Comparison of ENCODE assay signal across 8 cellular contexts in the genomic region with DNA sequence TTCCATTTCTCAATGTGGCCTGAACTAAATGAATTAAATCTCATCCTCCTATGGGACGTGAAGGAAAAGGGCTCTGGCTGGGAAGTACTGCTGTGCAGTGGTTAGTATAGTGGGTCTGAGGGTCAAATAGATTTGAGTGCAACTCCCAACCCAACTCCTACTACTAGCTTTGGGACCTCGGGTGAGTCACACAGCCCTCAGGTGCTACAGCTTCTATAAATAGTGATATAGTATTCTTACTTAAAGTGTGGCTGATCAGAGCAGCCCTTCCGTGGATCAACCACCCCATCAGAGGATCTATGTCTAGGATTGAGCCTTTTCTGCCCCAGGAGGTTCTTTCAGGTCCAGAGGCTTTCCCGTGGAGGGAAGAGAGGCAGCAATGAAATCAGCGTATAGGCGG. TPM values are rescaled to one million over a fixed set of nuclear protein-coding genes. Genes with fewer than 3 reads are reported as not detected.
DNase-seq lines count a peak whose midpoint lies in the region; ATAC-seq and TF ChIP-seq lines count a peak whose summit lies in the region.

No MANE protein-coding gene starts in this region.

- H4K20me1 ChIP-seq in GM23248 (ENCODE audit: insufficient read depth) = no peaks in the 10 kb centered on the region

- in situ Hi-C loops in GM23248 (cut with MboI) = loop anchor here (10.0 kb wide), 1 partner anchor 199 kb away; no protein-coding TSS in a partner anchor

- H3K9me3 ChIP-seq in GM23248 (ENCODE audit: low read depth) (no peaks in the 10 kb centered on the region), gastroesophageal sphincter (no peaks in the 10 kb centered on the region), skeletal muscle tissue (ENCODE audit: control insufficient read depth in 3 of 3, low read length in 3 of 3) (no peaks in the 10 kb centered on the region)

- peak overlapping the region; percentile 83 for H3K4me3 ChIP-seq in GM23248
- H3K4me3 ChIP-seq in gastroesophageal sphincter = peak overlapping the region; percentile 71 to 89
- peak overlapping the region; percentile 66 to 75 (median 75) for H3K4me3 ChIP-seq in skeletal muscle tissue (ENCODE audit: low read length in 3 of 3)

- no peaks in the 10 kb centered on the region for H3K27me3 ChIP-seq in GM23248 (replicated peaks; ENCODE audit: insufficient read depth)
- peaks cover 5% of the 10 kb centered on the region for H3K27me3 ChIP-seq in gastroesophageal sphincter
- peaks cover 4 to 9% (median 5%) of the 10 kb centered on the region in 3 donors for H3K27me3 ChIP-seq in skeletal muscle tissue (ENCODE audit: control insufficient read depth in 3 of 3, insufficient read depth in 3 of 3, low read length in 3 of 3)

- DNase-seq in GM23248 (peak; percentile 55), NCI-H1436 (lab: John Stamatoyannopoulos, UW) (no peak), Kasumi-1 (lab: John Stamatoyannopoulos, UW) (no peak)

- H2AFZ ChIP-seq in GM23248 = peak overlapping the region; percentile 81

- H3K27ac ChIP-seq in GM23248 (peak overlapping the region; percentile 79), VCaP (peak overlapping the region; percentile 52), gastroesophageal sphincter (peak overlapping the region; percentile 66 to 96 (median 84)), skeletal muscle tissue (ENCODE audit: low read depth, low read length) (peak overlapping the region; percentile 59)

- no peak for TF ChIP-seq POLR2A in gastroesophageal sphincter (IDR thresholded peaks at IDR 0.05)

- H3K9ac ChIP-seq in GM23248 = peak overlapping the region; percentile 87
- peak overlapping the region in 2 of 3 donors; percentile 63 to 82 for H3K9ac ChIP-seq in skeletal muscle tissue (ENCODE audit: low read depth in 1 of 3, low read length in 3 of 3)

- WGBS in GM23248 (ENCODE audit: low coverage in 1 of 2, low lambda C conversion rate in 2 of 2, missing lambda C conversion rate in 2 of 2), 2 experiments = 22 to 35% methylated on average over 6 of the region's 6 CpGs
- 16 to 34% methylated on average over 4 to 5 of the region's 6 CpGs for WGBS in gastroesophageal sphincter (ENCODE audit: low coverage in 1 of 2), 2 donors

- H3K36me3 ChIP-seq in GM23248 (ENCODE audit: low read depth) (no peaks in the 10 kb centered on the region), gastroesophageal sphincter (no peaks in the 10 kb centered on the region), skeletal muscle tissue (ENCODE audit: control insufficient read depth in 3 of 3, insufficient read depth in 3 of 3, low read length in 3 of 3) (no peaks in the 10 kb centered on the region)

- no peak for ATAC-seq in gastroesophageal sphincter
- ATAC-seq in HG03439 (IDR thresholded peaks at IDR 0.05; ENCODE audit: unreplicated experiment) = no peak
- no peak for ATAC-seq in HG02623 (IDR thresholded peaks at IDR 0.05; ENCODE audit: unreplicated experiment)

- peaks cover 10% of the 10 kb centered on the region; the same call in 1 of the 2 replicates for H3F3A ChIP-seq in GM23248 (ENCODE audit: insufficient read depth)

- no peak for TF ChIP-seq EP300 in gastroesophageal sphincter (IDR thresholded peaks at IDR 0.05)

- H3K4me2 ChIP-seq in GM23248 (ENCODE audit: unreplicated experiment) = peak overlapping the region; percentile 89

- H3K4me1 ChIP-seq in GM23248 (ENCODE audit: insufficient read depth) (peaks cover 20% of the 10 kb centered on the region), gastroesophageal sphincter (peaks cover 0 to 40% (median 0%) of the 10 kb centered on the region in 3 donors), skeletal muscle tissue (ENCODE audit: control insufficient read depth in 3 of 3, insufficient read depth in 3 of 3, low read length in 3 of 3) (peaks cover 16 to 22% (median 18%) of the 10 kb centered on the region in 3 donors)

- H3K9me2 ChIP-seq in GM23248 (ENCODE audit: insufficient read depth) = no peaks in the 10 kb centered on the region

- peaks cover 30% of the 10 kb centered on the region for H3K79me2 ChIP-seq in GM23248 (ENCODE audit: insufficient read depth)

- TF ChIP-seq CTCF in VCaP (conservative IDR thresholded peaks at IDR 0.05) = no peak
- TF ChIP-seq CTCF in gastroesophageal sphincter (IDR thresholded peaks at IDR 0.05) = no peak

RNA-seq across cellular contexts. Expression of a gene that starts 0.9 kb away (rescaled TPM):
- 23.1 and 23.3 TPM in 2 replicates for total RNA-seq in GM23248 (2014; rRNA removed; shearing (Covaris generic))
- polyA plus RNA-seq in GM23248 (2016; fragmentation: Nextera tagmentation; extraction: Ambion mirVana) = 10.1 and 11.2 TPM in 2 replicates
- 10 to 100 TPM; 17.4 to 48.1 (median 32.4) TPM for total RNA-seq in gastroesophageal sphincter
- 14.6 TPM for total RNA-seq in skeletal muscle tissue
